ENCODE assay signal across 17 cellular contexts in the genomic region with DNA sequence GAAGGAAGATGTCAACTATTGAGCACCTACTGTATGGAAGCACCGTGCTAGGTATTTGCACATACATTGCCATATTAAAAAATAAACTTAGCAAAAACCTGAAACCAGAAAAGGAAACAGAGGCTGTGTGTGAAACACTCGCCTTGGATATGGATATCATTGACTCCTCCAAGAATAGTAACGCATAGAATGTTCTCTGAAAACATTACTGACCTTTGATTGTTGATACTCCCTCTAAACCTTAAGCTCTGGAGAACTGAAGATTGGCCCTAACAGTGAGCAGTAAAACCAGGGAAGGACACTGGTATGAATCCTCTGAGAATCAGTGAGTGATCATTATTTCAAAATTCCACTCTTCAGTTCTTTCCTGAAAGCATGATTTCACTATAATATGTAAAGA.
DNase-seq lines count a peak whose midpoint lies in the region; ATAC-seq and TF ChIP-seq lines count a peak whose summit lies in the region.
"Had no signal": no experiment of that assay in that cellular context is flagged by ENCODE, and none has a peak within 500 bp of the region (broad histone marks: within the 10 kb centered on the region; RNA-seq: fewer than 3 reads in every experiment).

No MANE protein-coding gene starts in this region.

- no peaks in the 10 kb centered on the region for H3K36me3 Mint-ChIP-seq in activated naive CD8-positive, alpha-beta T cell treated with anti-CD3 and anti-CD28 coated beads, Interleukin-2, amount 50 U/mL, for 24 hours (ENCODE audit: low read depth)
- peaks cover 4% of the 10 kb centered on the region for H3K36me3 Mint-ChIP-seq in activated naive CD8-positive, alpha-beta T cell treated with anti-CD3 and anti-CD28 coated beads for 36 hours
- H3K36me3 Mint-ChIP-seq: CD8-positive, alpha-beta T cell had no signal

- intact Hi-C loops in heart right ventricle (cut with DNase I) = no loop called here

- no peak overlapping the region for H3K23ac ChIP-seq in trophoblast cell (ENCODE audit: low read length)

- H3K4me1 Mint-ChIP-seq in activated naive CD8-positive, alpha-beta T cell treated with anti-CD3 and anti-CD28 coated beads, Interleukin-2, amount 50 U/mL, for 24 hours = peaks cover 3% of the 10 kb centered on the region
- H3K4me1 Mint-ChIP-seq in activated naive CD8-positive, alpha-beta T cell treated with anti-CD3 and anti-CD28 coated beads for 36 hours = peaks cover 2% of the 10 kb centered on the region

- H2BK120ac ChIP-seq in trophoblast cell (ENCODE audit: insufficient read depth, low read length, poor library complexity) = no peak overlapping the region

- H3K9me3 Mint-ChIP-seq in activated naive CD8-positive, alpha-beta T cell treated with anti-CD3 and anti-CD28 coated beads, Interleukin-2, amount 50 U/mL, for 24 hours = peaks cover 14% of the 10 kb centered on the region
- H3K9me3 Mint-ChIP-seq in activated naive CD8-positive, alpha-beta T cell treated with anti-CD3 and anti-CD28 coated beads for 36 hours = peaks cover 6% of the 10 kb centered on the region

- no peak overlapping the region for H4K8ac ChIP-seq in trophoblast cell (ENCODE audit: low read depth, low read length)

- H2AFZ ChIP-seq in trophoblast cell (ENCODE audit: insufficient read depth, low read length, poor library complexity) = no peak overlapping the region

- peaks cover 22% of the 10 kb centered on the region for H3K27me3 Mint-ChIP-seq in activated naive CD8-positive, alpha-beta T cell treated with anti-CD3 and anti-CD28 coated beads, Interleukin-2, amount 50 U/mL, for 24 hours
- peaks cover 29% of the 10 kb centered on the region for H3K27me3 Mint-ChIP-seq in activated naive CD8-positive, alpha-beta T cell treated with anti-CD3 and anti-CD28 coated beads for 36 hours

- H3K27ac ChIP-seq in RWPE1 = peak overlapping the region; percentile 86; the same call in 1 of the 2 replicates
- peak overlapping the region; percentile 15 to 83 (median 68) for H3K27ac ChIP-seq in heart right ventricle
- peak overlapping the region; percentile 31 for H3K27ac ChIP-seq in trophoblast cell (ENCODE audit: low read depth, low read length)
- H3K27ac ChIP-seq: BLaER1 had no signal

- 61 to 65% methylated on average over 3 of the region's 3 CpGs for WGBS in heart right ventricle, 2 donors
- no CpG with 5 or more reads among the region's 3 CpGs for WGBS in trophoblast cell (ENCODE audit: extremely low coverage, insufficient coverage, insufficient read length)

- no peak overlapping the region for H3K4me2 ChIP-seq in trophoblast cell (ENCODE audit: low read length)
- H3K4me2 ChIP-seq: BLaER1 had no signal

- no peak overlapping the region for H2AK5ac ChIP-seq in trophoblast cell (ENCODE audit: low read length)

- H3K4ac ChIP-seq in trophoblast cell (ENCODE audit: low read depth, low read length) = no peak overlapping the region

- no peak for TF ChIP-seq CTCF in RWPE1 (conservative IDR thresholded peaks at IDR 0.05; ENCODE audit: low read depth)
- no peak for TF ChIP-seq CTCF in heart right ventricle (IDR thresholded peaks at IDR 0.05)

- peaks cover 0 to 5% (median 0%) of the 10 kb centered on the region in 9 donors for H3K36me3 ChIP-seq in heart right ventricle
- H3K36me3 ChIP-seq in trophoblast cell (ENCODE audit: control insufficient read depth in 1 of 2, insufficient read depth in 2 of 2, low read length in 2 of 2) = peaks cover 0 to 2% of the 10 kb centered on the region in 2 experiments
- H3K36me3 ChIP-seq: BLaER1 had no signal

- DNase-seq in activated naive CD8-positive, alpha-beta T cell treated with anti-CD3 and anti-CD28 coated beads, Interleukin-2, amount 50 U/mL, for 24 hours = no peak
- DNase-seq in activated naive CD8-positive, alpha-beta T cell treated with anti-CD3 and anti-CD28 coated beads for 36 hours = no peak
- DNase-seq in RWPE1 (ENCODE audit: low spot score) = no peak
- DNase-seq in heart right ventricle = no peak
- DNase-seq in trophoblast cell = no peak
- DNase-seq in hypothalamus (lab: John Stamatoyannopoulos, UW) = no peak
- DNase-seq: 8988T; CD8-positive, alpha-beta T cell; DMS79; NCI-H1048; NCI-H2081 treated with DMSO at 0.1 percent for 48 hours; NCI-H2227 treated with DMSO at 0.1 percent for 48 hours; NCI-H524; SIG-M5 had no signal

- peaks cover 9% of the 10 kb centered on the region for H3K79me1 ChIP-seq in trophoblast cell (ENCODE audit: low read length)

- no peak for ATAC-seq in activated naive CD8-positive, alpha-beta T cell treated with anti-CD3 and anti-CD28 coated beads, Interleukin-2, amount 50 U/mL, for 24 hours
- ATAC-seq in heart right ventricle (peak in 4 of 8 donors; percentile 32 to 65 (median 56)), GM19023 (IDR thresholded peaks at IDR 0.05; ENCODE audit: unreplicated experiment) (no peak), HG02642 (IDR thresholded peaks at IDR 0.05; ENCODE audit: poor library complexity, unreplicated experiment) (no peak)
- ATAC-seq: CD8-positive, alpha-beta T cell had no signal

- H3K9ac ChIP-seq in trophoblast cell (ENCODE audit: low read length) = no peak overlapping the region
- H3K9ac ChIP-seq: BLaER1 had no signal

- no peak overlapping the region for H3K14ac ChIP-seq in trophoblast cell (ENCODE audit: low read length)

- CTCF ChIA-PET in RWPE1 (lab: Yijun Ruan, JAX) = no interaction called here

- peak overlapping the region; percentile 21 for H4K91ac ChIP-seq in trophoblast cell (ENCODE audit: low read depth, low read length)

- no peaks in the 10 kb centered on the region for H3K79me2 ChIP-seq in trophoblast cell (ENCODE audit: control insufficient read depth, insufficient read depth, low read length, poor library complexity)

- H3K4me3 ChIP-seq in heart right ventricle = no peak overlapping the region
- no peak overlapping the region for H3K4me3 ChIP-seq in trophoblast cell (ENCODE audit: low read depth, low read length)
- H3K4me3 ChIP-seq: BLaER1 had no signal

- H3K9me3 ChIP-seq in heart right ventricle (peaks cover 0 to 25% (median 0%) of the 10 kb centered on the region in 11 donors), trophoblast cell (ENCODE audit: insufficient read depth, low read depth, low read length) (no peaks in the 10 kb centered on the region)
- H3K9me3 ChIP-seq: BLaER1 had no signal

- H2BK12ac ChIP-seq in trophoblast cell (ENCODE audit: low read length) = peak overlapping the region; percentile 13

- H3K4me3 Mint-ChIP-seq in activated naive CD8-positive, alpha-beta T cell treated with anti-CD3 and anti-CD28 coated beads, Interleukin-2, amount 50 U/mL, for 24 hours = no peak overlapping the region
- H3K4me3 Mint-ChIP-seq in activated naive CD8-positive, alpha-beta T cell treated with anti-CD3 and anti-CD28 coated beads for 36 hours = no peak overlapping the region
- H3K4me3 Mint-ChIP-seq: CD8-positive, alpha-beta T cell had no signal

- H4K12ac ChIP-seq in trophoblast cell (ENCODE audit: low read depth, low read length) = no peak overlapping the region

- H3K27me3 ChIP-seq in heart right ventricle (no peaks in the 10 kb centered on the region), trophoblast cell (ENCODE audit: insufficient read depth, low read length) (no peaks in the 10 kb centered on the region)
- H3K27me3 ChIP-seq: BLaER1 had no signal

- peak overlapping the region; percentile 62 for H3K27ac Mint-ChIP-seq in activated naive CD8-positive, alpha-beta T cell treated with anti-CD3 and anti-CD28 coated beads, Interleukin-2, amount 50 U/mL, for 24 hours
- no peak overlapping the region for H3K27ac Mint-ChIP-seq in activated naive CD8-positive, alpha-beta T cell treated with anti-CD3 and anti-CD28 coated beads for 36 hours
- H3K27ac Mint-ChIP-seq: CD8-positive, alpha-beta T cell had no signal

- H3K4me1 ChIP-seq in heart right ventricle = peaks cover 0 to 19% (median 0%) of the 10 kb centered on the region in 9 donors
- H3K4me1 ChIP-seq in trophoblast cell (ENCODE audit: control insufficient read depth in 1 of 2, insufficient read depth in 2 of 2, low read length in 2 of 2) = peaks cover 7 to 10% of the 10 kb centered on the region in 2 experiments

- H3K18ac ChIP-seq in trophoblast cell (ENCODE audit: low read length) = no peak overlapping the region

- H2BK5ac ChIP-seq in trophoblast cell (ENCODE audit: low read depth, low read length, poor library complexity) = no peak overlapping the region

- POLR2A ChIA-PET in RWPE1 (lab: Yijun Ruan, JAX; ENCODE audit: low non-redundant PET) = no interaction called here

Comparison
In these comparisons a context has a peak if more than half of its experiments do, and no peak if none do; other contexts are left out.
1. H3K27ac ChIP-seq: peak in every context shown above with its lines; median percentile 86 in RWPE1; 68 in heart right ventricle; 31 in trophoblast cell.